7 cellular contexts compared by ENCODE assay signal in the genomic region with DNA sequence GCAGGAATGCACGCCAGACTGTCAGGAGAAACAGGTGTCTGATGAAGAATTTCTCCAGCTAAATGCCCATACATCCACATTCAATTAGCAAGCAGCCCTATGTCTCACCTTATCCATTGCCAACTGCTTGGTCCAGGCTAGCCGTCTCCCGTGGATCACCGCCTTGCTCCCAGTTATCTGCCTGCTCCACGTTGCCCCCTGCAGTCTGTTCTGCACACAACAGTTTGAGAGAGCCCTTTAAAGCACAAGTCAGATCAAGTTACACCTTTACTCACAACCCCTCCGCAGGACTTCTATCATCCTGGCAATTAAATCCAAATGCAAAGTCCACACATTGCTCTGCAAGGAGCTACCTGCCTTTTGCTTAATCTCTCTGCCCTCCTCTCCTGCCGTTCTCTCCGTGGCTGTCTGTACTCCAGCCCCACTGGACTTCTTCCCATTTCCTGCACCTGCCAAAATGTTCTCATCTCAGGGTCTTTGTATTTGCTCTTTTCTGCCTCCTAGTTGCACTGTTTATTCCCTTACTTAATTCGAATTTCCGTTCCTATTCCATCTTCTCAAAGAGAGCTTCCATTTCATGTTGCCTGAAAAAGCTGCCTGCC.
DNase-seq lines count a peak whose midpoint lies in the region; FAIRE-seq and TF ChIP-seq lines count a peak whose summit lies in the region.

No MANE protein-coding gene starts in this region.

- H3K9me3 ChIP-seq in kidney (ENCODE audit: control insufficient read depth in 1 of 2, low read length in 2 of 2): no peaks in the 10 kb centered on the region

- no peak overlapping the region for H3K4me3 ChIP-seq in kidney (ENCODE audit: low read length in 2 of 2)

- no peaks in the 10 kb centered on the region for H3K4me1 ChIP-seq in kidney (ENCODE audit: control insufficient read depth in 1 of 2, insufficient read depth in 1 of 2, low read depth in 1 of 2, low read length in 2 of 2)

- intact Hi-C loops in kidney (cut with DNase I): no loop called here

- FAIRE-seq in kidney (lab: Jason Lieb, UNC): no peak

- H3K27ac ChIP-seq in kidney (ENCODE audit: low read depth in 2 of 2, low read length in 2 of 2): no peak overlapping the region

- H3K9ac ChIP-seq in kidney (ENCODE audit: low read length in 2 of 2): no peak overlapping the region

- DNase-seq in NAMALWA (ENCODE audit: low spot score) (peak; percentile 55), kidney (peak; percentile 75), stromal cell of bone marrow (ENCODE audit: low read depth) (peak; percentile 1)
- DNase-seq in activated naive CD4-positive, alpha-beta T cell treated with anti-CD3 and anti-CD28 coated beads, Interleukin-2, amount 50 U/mL, for 16 hours: peak; percentile 11
- DNase-seq in effector CD8-positive, alpha-beta T cell (lab: John Stamatoyannopoulos, UW): no peak
- no peak for DNase-seq in activated effector memory CD4-positive, alpha-beta T cell treated with Interleukin-2 at 50 U/mL for 16 hours

- TF ChIP-seq CTCF in GM12872 (IDR thresholded peaks at IDR 0.05; ENCODE audit: insufficient read depth, low read depth, low read length) (peak; percentile 63), kidney (IDR thresholded peaks at IDR 0.05; ENCODE audit: borderline replicate concordance, extremely low read depth, insufficient read depth) (peak; percentile 50)

- no peaks in the 10 kb centered on the region for H3K36me3 ChIP-seq in kidney (ENCODE audit: control insufficient read depth in 1 of 2, insufficient read depth in 2 of 2, low read length in 2 of 2)

Comparison
In these comparisons a context has a peak if more than half of its experiments do, and no peak if none do; other contexts are left out.
1. DNase-seq: peak in NAMALWA (single experiment), activated naive CD4-positive, alpha-beta T cell treated with anti-CD3 and anti-CD28 coated beads, Interleukin-2, amount 50 U/mL, for 16 hours (single experiment), kidney (single experiment) and stromal cell of bone marrow (single experiment); none in effector CD8-positive, alpha-beta T cell (single experiment) and activated effector memory CD4-positive, alpha-beta T cell treated with Interleukin-2 at 50 U/mL for 16 hours (single experiment).